ENCODE assay signal across 8 cellular contexts in genomic region chr21:29376556-29376955, GRCh38.
DNase-seq lines count a peak whose midpoint lies in the region; ATAC-seq and TF ChIP-seq lines count a peak whose summit lies in the region.

No MANE protein-coding gene starts in this region.

- ATAC-seq in GM19468 (IDR thresholded peaks at IDR 0.05; ENCODE audit: extremely low read depth, unreplicated experiment) (peak; percentile 67), natural killer cell (peak; percentile 74 to 88 (median 83)), HG03457 (IDR thresholded peaks at IDR 0.05; ENCODE audit: unreplicated experiment) (no peak)
- ATAC-seq in activated CD4-positive, CD25-positive, alpha-beta regulatory T cell treated with anti-CD3 and anti-CD28 coated beads, Interleukin-2, amount 50 U/mL, for 24 hours, result peak; percentile 44 to 48

- H3K4me3 Mint-ChIP-seq in natural killer cell, result no peak overlapping the region

- peak; percentile 40 for TF ChIP-seq CTCF in natural killer cell (IDR thresholded peaks at IDR 0.05)

- intact Hi-C loops in natural killer cell (cut with micrococcal nuclease), result loop anchor here (10.0 kb wide), 1 partner anchor 142 kb away; no protein-coding TSS in a partner anchor

- no peaks in the 10 kb centered on the region for H3K9me3 Mint-ChIP-seq in natural killer cell

- peaks cover 10% of the 10 kb centered on the region in 2 donors for H3K4me1 Mint-ChIP-seq in natural killer cell

- no peak overlapping the region for H3K4me3 ChIP-seq in Jurkat, Clone E6-1 (ENCODE audit: low read length)

- DNase-seq in ELF-1 (ENCODE audit: low read depth, low spot score) (peak; percentile 76), natural killer cell (peak; percentile 23), NCI-H774 (lab: John Stamatoyannopoulos, UW) (no peak)
- DNase-seq in Jurkat, Clone E6-1 (ENCODE audit: low read depth, low spot score), result peak; percentile 68
- DNase-seq in effector CD8-positive, alpha-beta T cell (lab: John Stamatoyannopoulos, UW), result peak; percentile 10

- H3K27ac Mint-ChIP-seq in natural killer cell, result peak overlapping the region in 1 of 2 donors; percentile 77

- no peaks in the 10 kb centered on the region for H3K27me3 Mint-ChIP-seq in natural killer cell (ENCODE audit: low read depth in 2 of 2)

- no peaks in the 10 kb centered on the region for H3K36me3 Mint-ChIP-seq in natural killer cell
